Comparison of ENCODE assay signal across 8 cellular contexts in the genomic region with DNA sequence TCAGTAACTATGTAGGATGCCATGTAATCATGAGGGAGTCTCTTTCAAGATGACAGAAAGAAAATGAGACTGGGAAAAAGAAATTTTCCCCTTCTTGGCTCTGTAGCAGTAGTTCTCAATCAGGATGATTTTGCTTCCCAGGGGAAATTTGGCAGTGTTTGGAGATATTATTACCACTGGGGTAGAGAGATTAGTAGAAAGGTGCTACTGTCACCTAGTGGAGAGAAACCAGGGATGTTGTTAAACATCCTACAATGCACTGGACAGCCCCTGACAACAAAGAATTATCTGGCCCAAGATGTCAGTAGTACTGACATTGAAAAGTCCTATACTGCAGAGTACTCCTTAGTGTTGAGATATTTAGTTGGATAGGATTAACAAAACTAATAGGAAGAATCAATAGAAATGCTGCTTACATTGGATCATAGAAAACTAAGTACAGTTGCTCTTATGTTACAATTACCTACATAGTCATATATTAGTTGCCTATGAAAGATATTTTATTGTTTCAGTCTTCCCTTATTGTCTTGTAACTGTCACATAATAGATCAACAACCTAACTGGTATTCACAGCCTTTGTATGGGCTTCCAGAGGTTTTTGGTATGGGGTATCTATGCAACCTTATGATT.
DNase-seq lines count a peak whose midpoint lies in the region; ATAC-seq and TF ChIP-seq lines count a peak whose summit lies in the region.

No MANE protein-coding gene starts in this region.

- no peaks in the 10 kb centered on the region for H3K79me2 ChIP-seq in smooth muscle cell (ENCODE audit: low read depth)

- POLR2A ChIA-PET in RWPE1 (lab: Yijun Ruan, JAX; ENCODE audit: low non-redundant PET), result no interaction called here

- H3K4me1 ChIP-seq in smooth muscle cell (ENCODE audit: low read depth), result peaks cover 8% of the 10 kb centered on the region

- H3K9ac ChIP-seq in smooth muscle cell (ENCODE audit: low read depth), result no peak overlapping the region

- H3K9me3 Mint-ChIP-seq in HFFc6, result no peaks in the 10 kb centered on the region

- ATAC-seq in HG02571 (IDR thresholded peaks at IDR 0.05; ENCODE audit: unreplicated experiment), result no peak

- H3K36me3 ChIP-seq in smooth muscle cell (ENCODE audit: low read depth), result no peaks in the 10 kb centered on the region

- no peaks in the 10 kb centered on the region for H3K9me3 ChIP-seq in smooth muscle cell (replicated peaks; ENCODE audit: low read depth)

- no peak overlapping the region for H3K4me3 ChIP-seq in fibroblast of villous mesenchyme (ENCODE audit: low read depth, low read length)
- no peak overlapping the region for H3K4me3 ChIP-seq in smooth muscle cell

- peaks cover 30% of the 10 kb centered on the region for H3K4me1 Mint-ChIP-seq in HFFc6 (ENCODE audit: low read depth)

- H3K27me3 Mint-ChIP-seq in HFFc6 (ENCODE audit: insufficient read depth), result no peaks in the 10 kb centered on the region; the same call in 1 of the 2 replicates

- peak; percentile 80 for TF ChIP-seq CTCF in HFFc6 (IDR thresholded peaks at IDR 0.05)
- TF ChIP-seq CTCF in RWPE1 (conservative IDR thresholded peaks at IDR 0.05; ENCODE audit: low read depth), result peak; percentile 85
- TF ChIP-seq CTCF in fibroblast of villous mesenchyme (IDR thresholded peaks at IDR 0.05; ENCODE audit: insufficient read depth, low read depth, low read length), result peak; percentile 72
- peak; percentile 48 for TF ChIP-seq CTCF in smooth muscle cell (IDR thresholded peaks at IDR 0.05; ENCODE audit: borderline replicate concordance, insufficient read depth, poor library complexity, severe bottlenecking)

- H3K4me2 ChIP-seq in smooth muscle cell, result no peak overlapping the region

- H3K27ac ChIP-seq in RWPE1 (no peak overlapping the region), smooth muscle cell (ENCODE audit: low read depth) (no peak overlapping the region)

- H2AFZ ChIP-seq in smooth muscle cell (ENCODE audit: low read depth), result no peak overlapping the region

- no peaks in the 10 kb centered on the region for H3K36me3 Mint-ChIP-seq in HFFc6 (ENCODE audit: low read depth)

- no peaks in the 10 kb centered on the region for H4K20me1 ChIP-seq in smooth muscle cell (ENCODE audit: low read depth)

- no peaks in the 10 kb centered on the region for H3K27me3 ChIP-seq in smooth muscle cell (ENCODE audit: low read depth)

- CTCF ChIA-PET in RWPE1 (lab: Yijun Ruan, JAX), result interaction anchor here (0.6 to 0.8 kb wide), 3 partner anchors 58 to 555 kb away, joined by 3 read pairs; no protein-coding TSS in a partner anchor

- H3F3A ChIP-seq in smooth muscle cell (ENCODE audit: low read depth), result no peaks in the 10 kb centered on the region

- H3K27ac Mint-ChIP-seq in HFFc6, result no peak overlapping the region

- H3K4me3 Mint-ChIP-seq in HFFc6, result no peak overlapping the region

- DNase-seq in DMS53 (lab: John Stamatoyannopoulos, UW) (peak; percentile 62), HFFc6 (peak; percentile 38), RWPE1 (ENCODE audit: low spot score) (peak; percentile 41), fibroblast of villous mesenchyme (ENCODE audit: low read depth) (peak; percentile 29), smooth muscle cell (lab: John Stamatoyannopoulos, UW; ENCODE audit: unreplicated experiment) (no peak), amygdala (lab: John Stamatoyannopoulos, UW) (no peak)
- DNase-seq in activated naive CD4-positive, alpha-beta T cell treated with anti-CD3 and anti-CD28 coated beads, Interleukin-2, amount 50 U/mL, for 16 hours, result no peak

Comparison
In these comparisons a context has a peak if more than half of its experiments do, and no peak if none do; other contexts are left out.
1. DNase-seq: peak in DMS53 (single experiment), HFFc6 (single experiment), RWPE1 (single experiment) and fibroblast of villous mesenchyme (single experiment); none in smooth muscle cell (single experiment), activated naive CD4-positive, alpha-beta T cell treated with anti-CD3 and anti-CD28 coated beads, Interleukin-2, amount 50 U/mL, for 16 hours (single experiment) and amygdala (0 of 56).
2. Peak in every context shown above with its lines, with median percentiles within 50 percentile points of each other: CTCF ChIP-seq.